In genomic region chr1:84300991-84301758, GRCh38 we compare ENCODE assay signal across 8 cellular contexts. TPM values are rescaled to one million over a fixed set of nuclear protein-coding genes. Genes with fewer than 3 reads are reported as not detected.
DNase-seq lines count a peak whose midpoint lies in the region; ATAC-seq and TF ChIP-seq lines count a peak whose summit lies in the region.

A gene with protein sequence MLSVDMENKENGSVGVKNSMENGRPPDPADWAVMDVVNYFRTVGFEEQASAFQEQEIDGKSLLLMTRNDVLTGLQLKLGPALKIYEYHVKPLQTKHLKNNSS (plus strand): TSS chr1:84301708. CDS start chr1:84303235, 1,527 bp downstream.

- peaks cover 14 to 42% of the 10 kb centered on the region in 2 donors for H3K4me1 ChIP-seq in left lung

- peaks cover 9% of the 10 kb centered on the region for H3K27me3 Mint-ChIP-seq in T-helper 17 cell

- H3K4me3 ChIP-seq in left lung, result no peak within 1 kb of the TSS

- ATAC-seq in T-helper 17 cell, result peak; percentile 48
- peak; percentile 12 for ATAC-seq in left lung

- H3K9me3 ChIP-seq in T-helper 17 cell (ENCODE audit: control insufficient read depth, low read length, poor library complexity, severe bottlenecking) (no peaks in the 10 kb centered on the region), left lung (no peaks in the 10 kb centered on the region)

- no peaks in the 10 kb centered on the region for H3K36me3 ChIP-seq in left lung

- peak within 1 kb of the TSS; percentile 74 for H3K4me3 Mint-ChIP-seq in T-helper 17 cell

- intact Hi-C loops in left lung (cut with DNase I), result no loop called here

- H3K36me3 Mint-ChIP-seq in T-helper 17 cell (ENCODE audit: low read depth), result peaks cover 3% of the 10 kb centered on the region

- TF ChIP-seq CTCF in GM20000 (IDR thresholded peaks at IDR 0.05; ENCODE audit: extremely low read depth, missing control alignments), result no peak
- no peak for TF ChIP-seq CTCF in left lung (IDR thresholded peaks at IDR 0.05)

- H3K4me1 Mint-ChIP-seq in T-helper 17 cell, result peaks cover 33% of the 10 kb centered on the region

- peak within 1 kb of the TSS; percentile 9 for H3K27ac Mint-ChIP-seq in T-helper 17 cell

- peaks cover 8 to 38% of the 10 kb centered on the region in 2 donors for H3K27me3 ChIP-seq in left lung

- no peak within 1 kb of the TSS for H3K27ac ChIP-seq in left lung

- DNase-seq in AML-193 (lab: John Stamatoyannopoulos, UW) (peak; percentile 55 to 68), GM20000 (ENCODE audit: low spot score) (peak; percentile 38), NCI-H1436 treated with DMSO at 0.1 percent for 48 hours (lab: John Stamatoyannopoulos, UW) (peak; percentile 47), T-helper 17 cell (peak in 1 of 3 donors; percentile 20), cerebellum (ENCODE audit: low spot score) (peak; percentile 76), left lung (peak in 1 of 2 donors; percentile 44), 8988T (no peak)
- peak; percentile 36 for DNase-seq in stimulated activated CD4-positive, alpha-beta T cell treated with anti-CD3 and anti-CD28 coated beads, Interleukin-4, amount 100 ng/mL, for 24 hours

RNA-seq across cellular contexts. Expression of the gene that starts here (rescaled TPM):
- not detected for total RNA-seq in T-helper 17 cell
- total RNA-seq in cerebellum, result 5.1 TPM
- 1 to 10 TPM in 1 of 2 donors, under 1 TPM in 1; 0.84 to 1.1 TPM for total RNA-seq in left lung

Comparison
In these comparisons a context has a peak if more than half of its experiments do, and no peak if none do; other contexts are left out.
1. Peak in ATAC-seq in T-helper 17 cell; RNA of the gene not detected or under 1 TPM.